Comparison of ENCODE assay signal across 8 cellular contexts in the genomic region with DNA sequence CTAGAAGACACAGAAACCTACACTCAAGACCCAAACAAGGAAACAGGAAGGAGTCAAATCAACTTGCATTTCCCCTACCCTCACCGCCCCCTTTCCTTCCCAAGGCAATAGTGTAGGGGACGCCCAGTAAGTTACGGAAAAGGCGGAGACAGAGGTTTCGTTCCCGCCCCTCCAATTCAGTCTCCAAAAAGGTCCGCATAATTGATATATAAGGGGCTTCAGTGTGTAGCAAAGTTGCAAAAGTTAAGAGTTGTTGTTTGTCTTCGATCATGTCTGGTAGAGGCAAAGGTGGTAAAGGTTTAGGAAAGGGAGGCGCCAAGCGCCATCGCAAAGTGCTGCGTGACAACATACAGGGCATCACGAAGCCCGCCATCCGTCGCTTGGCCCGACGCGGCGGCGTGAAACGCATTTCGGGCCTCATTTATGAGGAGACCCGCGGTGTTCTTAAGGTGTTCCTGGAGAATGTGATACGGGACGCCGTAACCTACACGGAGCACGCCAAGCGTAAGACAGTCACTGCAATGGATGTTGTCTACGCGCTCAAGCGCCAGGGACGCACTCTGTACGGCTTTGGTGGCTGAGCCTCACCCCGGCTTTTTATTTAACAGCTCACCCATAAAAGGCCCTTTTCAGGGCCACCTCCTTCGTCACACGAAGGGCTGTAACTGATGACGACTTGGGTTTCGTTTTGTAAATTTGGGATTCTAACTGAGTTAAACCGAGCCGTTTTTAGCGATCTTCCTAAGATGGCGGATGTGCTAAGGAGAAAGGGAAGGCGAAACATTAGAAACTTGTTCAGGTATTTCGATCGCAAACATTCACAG.
A peak's percentile ranks its signal among the peaks of the same experiment; 100 is the strongest.
DNase-seq lines count a peak whose midpoint lies in the region; TF ChIP-seq lines count a peak whose summit lies in the region.

No MANE protein-coding gene starts in this region.

- H4K20me1 ChIP-seq in H9 (ENCODE audit: control insufficient read depth, insufficient read depth, insufficient read length), result no peaks in the 10 kb centered on the region

- H3K23ac ChIP-seq in H9 (ENCODE audit: insufficient read length, low read depth, low read length), result no peak overlapping the region

- H2BK5ac ChIP-seq in H9 (ENCODE audit: insufficient read length, low read length), result no peak overlapping the region

- H3K27ac Mint-ChIP-seq in H9 (peak overlapping the region in 2 of 3 experiments; percentile 10 to 40; a peak in 4 of 7 replicates), Calu3 (ENCODE audit: unreplicated experiment) (no peak overlapping the region)

- DNase-seq in GM06990 (ENCODE audit: extremely low read depth, insufficient read length) (peak; percentile 91), H9 (peak; percentile 63), SJSA1 (ENCODE audit: low read depth in 1 of 2, low spot score in 2 of 2) (peak; percentile 76 to 83), astrocyte of the cerebellum (ENCODE audit: low read depth) (peak; percentile 64), iPS-NIHi7 (ENCODE audit: extremely low spot score) (peak; percentile 57), Calu3 (no peak), NCI-H2196 treated with DMSO at 0.1 percent for 48 hours (lab: John Stamatoyannopoulos, UW; ENCODE audit: unreplicated experiment) (no peak)
- peak; percentile 37 for DNase-seq in stimulated activated CD4-positive, alpha-beta T cell treated with anti-CD3 and anti-CD28 coated beads, Interleukin-2, amount 100 ng/mL, for 4 hours (ENCODE audit: low read depth)

- BruUV-seq in Calu3 (replicated peaks; lab: Mats Ljungman, UMichigan), result no TSS peak

- peaks cover 23 to 35% of the 10 kb centered on the region in 2 experiments for H3K4me1 Mint-ChIP-seq in H9
- H3K4me1 Mint-ChIP-seq in Calu3 (ENCODE audit: low read depth, unreplicated experiment), result peaks cover 26% of the 10 kb centered on the region

- intact Hi-C loops in Calu3 (cut with micrococcal nuclease; ENCODE audit: unreplicated experiment), result no loop called here

- H3K4me2 ChIP-seq in H9 (ENCODE audit: insufficient read depth, insufficient read length, low read length), result peak overlapping the region; percentile 48

- H3K9me3 Mint-ChIP-seq in H9, result no peaks in the 10 kb centered on the region
- peaks cover 3% of the 10 kb centered on the region for H3K9me3 Mint-ChIP-seq in Calu3 (ENCODE audit: low read depth, unreplicated experiment)

- H2BK12ac ChIP-seq in H9 (ENCODE audit: insufficient read length, low read depth, low read length), result no peak overlapping the region

- peak overlapping the region; percentile 47 for H3K18ac ChIP-seq in H9 (ENCODE audit: insufficient read length, low read depth, low read length)

- no peaks in the 10 kb centered on the region for H3K27me3 ChIP-seq in GM06990 (replicated peaks; ENCODE audit: control insufficient read depth, insufficient read depth, low read length)
- no peaks in the 10 kb centered on the region for H3K27me3 ChIP-seq in H9 (ENCODE audit: insufficient read depth, low read length)
- H3K27me3 ChIP-seq in SJSA1 (replicated peaks), result no peaks in the 10 kb centered on the region

- TF ChIP-seq CTCF in GM06990 (IDR thresholded peaks at IDR 0.05; ENCODE audit: insufficient read depth, low read length, poor library complexity, severe bottlenecking) (no peak), H9 (conservative IDR thresholded peaks at IDR 0.05) (no peak), astrocyte of the cerebellum (IDR thresholded peaks at IDR 0.05; ENCODE audit: low read depth, low read length, missing control alignments) (no peak), Calu3 (IDR thresholded peaks at IDR 0.05; ENCODE audit: unreplicated experiment) (no peak)

- H3K4me3 ChIP-seq in GM06990 (replicated peaks; ENCODE audit: low read depth, low read length) (peak overlapping the region; percentile 59), SJSA1 (peak overlapping the region; percentile 42), astrocyte of the cerebellum (ENCODE audit: low read depth, low read length) (peak overlapping the region; percentile 51)

- no peaks in the 10 kb centered on the region for H3K27me3 Mint-ChIP-seq in H9 (ENCODE audit: low read depth)
- no peaks in the 10 kb centered on the region for H3K27me3 Mint-ChIP-seq in Calu3 (ENCODE audit: unreplicated experiment)

- H4K5ac ChIP-seq in H9 (ENCODE audit: insufficient read length, low read depth, low read length), result peak overlapping the region; percentile 19

- H3K9me3 ChIP-seq in H9 (ENCODE audit: control insufficient read depth, low read depth, low read length) (no peaks in the 10 kb centered on the region), SJSA1 (replicated peaks) (peaks cover 3% of the 10 kb centered on the region; the same call in 1 of the 2 replicates)

- peak overlapping the region; percentile 21 for H3K14ac ChIP-seq in H9 (ENCODE audit: insufficient read depth, low read length)

- H2BK120ac ChIP-seq in H9 (ENCODE audit: low read depth, low read length, poor library complexity, severe bottlenecking), result no peak overlapping the region

- H3K4me3 Mint-ChIP-seq in H9 (peak overlapping the region in 1 of 2 experiments; percentile 70; a peak in 3 of 5 replicates), Calu3 (ENCODE audit: low read depth, unreplicated experiment) (no peak overlapping the region)

- no peak overlapping the region for H4K91ac ChIP-seq in H9 (ENCODE audit: insufficient read length, low read depth, low read length)

- no peaks in the 10 kb centered on the region for H3K36me3 ChIP-seq in GM06990 (ENCODE audit: control insufficient read depth, insufficient read depth, low read length)
- H3K36me3 ChIP-seq in SJSA1, result no peaks in the 10 kb centered on the region

- WGBS in H9 (ENCODE audit: extremely low coverage, insufficient read length, low lambda C conversion rate), result no CpG with 5 or more reads among the region's 48 CpGs

- H2BK20ac ChIP-seq in H9 (ENCODE audit: low read depth, low read length, poor library complexity, severe bottlenecking), result no peak overlapping the region

- H2AFZ ChIP-seq in H9 (ENCODE audit: low read length), result no peak overlapping the region

- H2BK15ac ChIP-seq in H9 (ENCODE audit: low read depth, low read length), result no peak overlapping the region

- peak overlapping the region; percentile 84 for H3K27ac ChIP-seq in H9 (ENCODE audit: insufficient read length, low read depth, low read length)
- H3K27ac ChIP-seq in SJSA1, result peak overlapping the region; percentile 91

- H3K23me2 ChIP-seq in H9 (ENCODE audit: insufficient read length, low read depth, low read length, poor library complexity, severe bottlenecking), result no peaks in the 10 kb centered on the region

- H3K36me3 Mint-ChIP-seq in H9 (ENCODE audit: insufficient read depth in 1 of 3, low read depth in 3 of 3), result no peaks in the 10 kb centered on the region
- H3K36me3 Mint-ChIP-seq in Calu3 (ENCODE audit: insufficient read depth, unreplicated experiment), result peaks cover 1% of the 10 kb centered on the region

- no peak overlapping the region for H2AK5ac ChIP-seq in H9 (ENCODE audit: insufficient read length, low read length)

- H3K4me1 ChIP-seq in H9 (ENCODE audit: insufficient read depth, low read length), result no peaks in the 10 kb centered on the region
- peaks cover 3% of the 10 kb centered on the region for H3K4me1 ChIP-seq in SJSA1 (replicated peaks)

- in situ Hi-C loops in astrocyte of the cerebellum (cut with HindIII; ENCODE audit: low sequenced_read_pairs), result no loop called here

- H3K9ac ChIP-seq in H9 (ENCODE audit: extremely low read depth, insufficient read length, low read length), result peak overlapping the region; percentile 86

- no peaks in the 10 kb centered on the region for H3K79me1 ChIP-seq in H9 (ENCODE audit: insufficient read depth, low read depth, low read length, poor library complexity, severe bottlenecking)

- H3K56ac ChIP-seq in H9 (ENCODE audit: insufficient read length, low read depth, low read length), result peak overlapping the region; percentile 9

- H4K8ac ChIP-seq in H9 (replicated peaks; ENCODE audit: insufficient read length, low read depth, low read length), result no peak overlapping the region

- H3T11ph ChIP-seq in H9 (ENCODE audit: low read length), result no peak overlapping the region

- CTCF ChIA-PET in Calu3 (lab: Charles Lee), result no interaction called here

- no peaks in the 10 kb centered on the region for H3K79me2 ChIP-seq in H9 (ENCODE audit: insufficient read depth, low read length)

- H3K4ac ChIP-seq in H9 (ENCODE audit: low read depth, low read length), result no peak overlapping the region

Comparison
In these comparisons a context has a peak if more than half of its experiments do, and no peak if none do; other contexts are left out.
1. DNase-seq: peak in GM06990 (single experiment), H9 (single experiment), SJSA1 (2 of 2), astrocyte of the cerebellum (single experiment), iPS-NIHi7 (single experiment) and stimulated activated CD4-positive, alpha-beta T cell treated with anti-CD3 and anti-CD28 coated beads, Interleukin-2, amount 100 ng/mL, for 4 hours (single experiment); none in Calu3 (single experiment) and NCI-H2196 treated with DMSO at 0.1 percent for 48 hours (single experiment).
2. Peak in every context shown above with its lines, with median percentiles within 50 percentile points of each other: H3K4me3 ChIP-seq.